Comparison of ENCODE assay signal across 1 cellular context in the genomic region with DNA sequence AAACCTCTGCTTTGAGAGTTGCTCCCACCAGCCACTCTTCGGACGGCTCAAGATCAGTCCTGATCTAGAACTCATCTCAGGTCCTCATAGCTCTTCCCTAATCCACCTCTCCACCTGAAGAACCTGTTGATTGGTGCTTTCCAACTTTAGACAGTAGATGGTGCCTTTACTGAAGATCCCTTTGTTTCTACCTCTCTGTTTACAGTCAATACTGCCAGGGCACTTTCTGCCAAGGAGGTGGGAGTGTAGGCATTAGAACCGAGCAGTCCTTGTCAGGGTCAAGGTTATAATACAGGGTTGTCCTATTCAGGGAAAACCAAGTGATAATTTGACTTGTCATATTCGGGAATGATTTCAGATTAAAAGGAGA.
A peak's percentile ranks its signal among the peaks of the same experiment; 100 is the strongest.
TF ChIP-seq lines count a peak whose summit lies in the region.

No MANE protein-coding gene starts in this region.

TF ChIP-seq in HepG2, 621 proteins besides CTCF, POLR2A, EP300 and RAD21 (continued from another document):
- TF ChIP-seq POGK (CRISPR knock-in tag; conservative IDR thresholded peaks at IDR 0.05) = no peak
- TF ChIP-seq, protein P1, sequence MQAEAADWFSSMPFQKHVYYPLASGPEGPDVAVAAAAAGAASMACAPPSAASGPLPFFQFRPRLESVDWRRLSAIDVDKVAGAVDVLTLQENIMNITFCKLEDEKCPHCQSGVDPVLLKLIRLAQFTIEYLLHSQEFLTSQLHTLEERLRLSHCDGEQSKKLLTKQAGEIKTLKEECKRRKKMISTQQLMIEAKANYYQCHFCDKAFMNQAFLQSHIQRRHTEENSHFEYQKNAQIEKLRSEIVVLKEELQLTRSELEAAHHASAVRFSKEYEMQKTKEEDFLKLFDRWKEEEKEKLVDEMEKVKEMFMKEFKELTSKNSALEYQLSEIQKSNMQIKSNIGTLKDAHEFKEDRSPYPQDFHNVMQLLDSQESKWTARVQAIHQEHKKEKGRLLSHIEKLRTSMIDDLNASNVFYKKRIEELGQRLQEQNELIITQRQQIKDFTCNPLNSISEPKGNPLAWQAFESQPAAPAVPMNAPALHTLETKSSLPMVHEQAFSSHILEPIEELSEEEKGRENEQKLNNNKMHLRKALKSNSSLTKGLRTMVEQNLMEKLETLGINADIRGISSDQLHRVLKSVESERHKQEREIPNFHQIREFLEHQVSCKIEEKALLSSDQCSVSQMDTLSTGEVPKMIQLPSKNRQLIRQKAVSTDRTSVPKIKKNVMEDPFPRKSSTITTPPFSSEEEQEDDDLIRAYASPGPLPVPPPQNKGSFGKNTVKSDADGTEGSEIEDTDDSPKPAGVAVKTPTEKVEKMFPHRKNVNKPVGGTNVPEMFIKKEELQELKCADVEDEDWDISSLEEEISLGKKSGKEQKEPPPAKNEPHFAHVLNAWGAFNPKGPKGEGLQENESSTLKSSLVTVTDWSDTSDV (CRISPR knock-in tag; IDR thresholded peaks at IDR 0.05) = no peak
- TF ChIP-seq SOX13 (IDR thresholded peaks at IDR 0.05) = no peak
- TF ChIP-seq SOX13 (CRISPR knock-in tag; conservative IDR thresholded peaks at IDR 0.05 in 1 of 2, IDR thresholded peaks at IDR 0.05 in 1 of 2) = 0 out of 4 replicates have a peak, but pooled peaks of 1 of the 2 experiments have one; percentile 13
- 0 out of 2 replicates have a peak, but pooled peaks have one; percentile 3 for TF ChIP-seq NFYB (CRISPR knock-in tag; IDR thresholded peaks at IDR 0.05)
- TF ChIP-seq PBX2 (CRISPR knock-in tag; IDR thresholded peaks at IDR 0.05) = no peak
- TF ChIP-seq FOXA1 (IDR thresholded peaks at IDR 0.05) = no peak
- TF ChIP-seq FOXA1 (CRISPR knock-in tag; IDR thresholded peaks at IDR 0.05) = peak; percentile 71
- no peak for TF ChIP-seq FOXP1 (IDR thresholded peaks at IDR 0.05)
- TF ChIP-seq FOXP1 (CRISPR knock-in tag; IDR thresholded peaks at IDR 0.05) = 0 out of 2 replicates have a peak, but pooled peaks have one; percentile 34
- TF ChIP-seq STAG1 (CRISPR knock-in tag; IDR thresholded peaks at IDR 0.05) = peak; percentile 37
